8 cellular contexts compared by ENCODE assay signal in genomic region chr7:100837099-100837836, GRCh38. TPM values are rescaled to one million over a fixed set of nuclear protein-coding genes. Genes with fewer than 3 reads are reported as not detected.
DNase-seq lines count a peak whose midpoint lies in the region; ATAC-seq and TF ChIP-seq lines count a peak whose summit lies in the region.

No MANE protein-coding gene starts in this region.

- TF ChIP-seq CTCF in 22Rv1 (IDR thresholded peaks at IDR 0.05) (no peak), KMS-11 (conservative IDR thresholded peaks at IDR 0.05; ENCODE audit: low read depth, low read length) (no peak), osteocyte (IDR thresholded peaks at IDR 0.05) (no peak)

- intact Hi-C loops in Right ventricle myocardium inferior (cut with DNase I): no loop called here

- no peak overlapping the region for H3K4me3 ChIP-seq in KMS-11 (IDR thresholded peaks at IDR 0.05; ENCODE audit: insufficient read depth, low read depth, low read length)

- peaks cover 8% of the 10 kb centered on the region; the same call in 1 of the 2 replicates for H3K27me3 ChIP-seq in KMS-11 (ENCODE audit: insufficient read depth, low read depth)

- no peaks in the 10 kb centered on the region for H4K20me1 ChIP-seq in KMS-11 (ENCODE audit: insufficient read depth)

- H3K4me3 Mint-ChIP-seq in activated naive CD8-positive, alpha-beta T cell treated with anti-CD3 and anti-CD28 coated beads, Interleukin-2, amount 10 ng/mL, durations not matched to agents 7 days and 5 days: peak overlapping the region; percentile 83
- peak overlapping the region; percentile 72 for H3K4me3 Mint-ChIP-seq in osteocyte (ENCODE audit: unreplicated experiment)

- H3K4me2 ChIP-seq in KMS-11: 0 out of 2 replicates have a peak overlapping the region, but pooled peaks have one; percentile 12

- POLR2A ChIA-PET in activated naive CD8-positive, alpha-beta T cell treated with anti-CD3 and anti-CD28 coated beads, Interleukin-2, amount 10 ng/mL, durations not matched to agents 7 days and 5 days (lab: Charles Lee): no interaction called here

- no peaks in the 10 kb centered on the region for H3K27me3 Mint-ChIP-seq in activated naive CD8-positive, alpha-beta T cell treated with anti-CD3 and anti-CD28 coated beads, Interleukin-2, amount 10 ng/mL, durations not matched to agents 7 days and 5 days
- H3K27me3 Mint-ChIP-seq in osteocyte (ENCODE audit: unreplicated experiment): no peaks in the 10 kb centered on the region

- H3K27ac Mint-ChIP-seq in activated naive CD8-positive, alpha-beta T cell treated with anti-CD3 and anti-CD28 coated beads, Interleukin-2, amount 10 ng/mL, durations not matched to agents 7 days and 5 days: peak overlapping the region; percentile 80
- peak overlapping the region; percentile 93 for H3K27ac Mint-ChIP-seq in osteocyte (ENCODE audit: unreplicated experiment)

- H3K4me1 Mint-ChIP-seq in activated naive CD8-positive, alpha-beta T cell treated with anti-CD3 and anti-CD28 coated beads, Interleukin-2, amount 10 ng/mL, durations not matched to agents 7 days and 5 days: peaks cover 12% of the 10 kb centered on the region
- peaks cover 16% of the 10 kb centered on the region for H3K4me1 Mint-ChIP-seq in osteocyte (ENCODE audit: unreplicated experiment)

- peaks cover 1% of the 10 kb centered on the region for H3K36me3 Mint-ChIP-seq in activated naive CD8-positive, alpha-beta T cell treated with anti-CD3 and anti-CD28 coated beads, Interleukin-2, amount 10 ng/mL, durations not matched to agents 7 days and 5 days
- H3K36me3 Mint-ChIP-seq in osteocyte (ENCODE audit: unreplicated experiment): no peaks in the 10 kb centered on the region

- H3K36me3 ChIP-seq in KMS-11 (ENCODE audit: insufficient read depth): no peaks in the 10 kb centered on the region

- peak; percentile 86 for ATAC-seq in GM19025 (IDR thresholded peaks at IDR 0.05; ENCODE audit: low read depth, unreplicated experiment)
- ATAC-seq in SK-N-SH treated with all-trans-retinoic acid at 6 μM for 48 hours: peak; percentile 96
- ATAC-seq in activated naive CD8-positive, alpha-beta T cell treated with anti-CD3 and anti-CD28 coated beads, Interleukin-2, amount 10 ng/mL, durations not matched to agents 7 days and 5 days (ENCODE audit: low read depth): peak; percentile 95
- peak; percentile 97 for ATAC-seq in Right ventricle myocardium inferior

- peak overlapping the region; percentile 81 for H3K27ac ChIP-seq in 22Rv1
- no peak overlapping the region for H3K27ac ChIP-seq in KMS-11
- peak overlapping the region; percentile 82 for H3K27ac ChIP-seq in temporal lobe (ENCODE audit: low read depth, low read length)

- H3K9me3 Mint-ChIP-seq in activated naive CD8-positive, alpha-beta T cell treated with anti-CD3 and anti-CD28 coated beads, Interleukin-2, amount 10 ng/mL, durations not matched to agents 7 days and 5 days: no peaks in the 10 kb centered on the region
- no peaks in the 10 kb centered on the region for H3K9me3 Mint-ChIP-seq in osteocyte (ENCODE audit: unreplicated experiment)

- H3K4me1 ChIP-seq in KMS-11 (ENCODE audit: low read depth, poor library complexity, severe bottlenecking): no peaks in the 10 kb centered on the region

- H3K79me2 ChIP-seq in KMS-11 (ENCODE audit: insufficient read depth, low read depth): no peaks in the 10 kb centered on the region

- peak; percentile 73 for DNase-seq in activated naive CD8-positive, alpha-beta T cell treated with anti-CD3 and anti-CD28 coated beads, Interleukin-2, amount 10 ng/mL, durations not matched to agents 7 days and 5 days
- DNase-seq in Right ventricle myocardium inferior (ENCODE audit: missing footprints) (peak; percentile 95), osteocyte (ENCODE audit: extremely low spot score, unreplicated experiment) (peak; percentile 95)

- peak overlapping the region; percentile 76 for H2AFZ ChIP-seq in KMS-11 (ENCODE audit: low read depth)

- 0 out of 2 replicates have a peak overlapping the region, but pooled peaks have one; percentile 20 for H3K9ac ChIP-seq in KMS-11

TF ChIP-seq in SK-N-SH treated with all-trans-retinoic acid at 6 μM for 48 hours, 23 proteins besides CTCF, POLR2A, EP300 and RAD21:
- TF ChIP-seq TCF4 (CRISPR knock-in tag; IDR thresholded peaks at IDR 0.05; ENCODE audit: borderline replicate concordance) (no peak), ZFP3 (CRISPR knock-in tag; IDR thresholded peaks at IDR 0.05) (no peak), ESRRG (CRISPR knock-in tag; IDR thresholded peaks at IDR 0.05) (no peak), ZNF565 (CRISPR knock-in tag; conservative IDR thresholded peaks at IDR 0.05; ENCODE audit: low read depth) (no peak), SNAI2 (CRISPR knock-in tag; IDR thresholded peaks at IDR 0.05) (no peak), TSHZ2 (CRISPR knock-in tag; IDR thresholded peaks at IDR 0.05) (no peak)

RNA-seq across cellular contexts. Expression of gene EPHB4, which starts 9.9 kb away (rescaled TPM):
- total RNA-seq in activated naive CD8-positive, alpha-beta T cell treated with anti-CD3 and anti-CD28 coated beads, Interleukin-2, amount 10 ng/mL, durations not matched to agents 7 days and 5 days: 1 to 10 TPM; 3.1 to 3.3 TPM
- total RNA-seq in Right ventricle myocardium inferior: 27.0 TPM
- 88.9 and 91.9 TPM in 2 replicates for total RNA-seq in osteocyte
- 10.3 TPM for total RNA-seq in temporal lobe

RNA-seq across cellular contexts. Expression of gene SLC12A9, which starts 15.2 kb away (rescaled TPM):
- total RNA-seq in activated naive CD8-positive, alpha-beta T cell treated with anti-CD3 and anti-CD28 coated beads, Interleukin-2, amount 10 ng/mL, durations not matched to agents 7 days and 5 days: 10 to 100 TPM; 39.0 to 41.2 TPM
- 10.2 TPM for total RNA-seq in Right ventricle myocardium inferior
- total RNA-seq in osteocyte: 32.1 and 32.4 TPM in 2 replicates
- total RNA-seq in temporal lobe: 17.0 TPM

RNA-seq across cellular contexts. Expression of gene TRIP6, which starts 29.9 kb away (rescaled TPM):
- 10 to 100 TPM; 25.6 to 28.0 TPM for total RNA-seq in activated naive CD8-positive, alpha-beta T cell treated with anti-CD3 and anti-CD28 coated beads, Interleukin-2, amount 10 ng/mL, durations not matched to agents 7 days and 5 days
- total RNA-seq in Right ventricle myocardium inferior (15.5 TPM), osteocyte (123 and 126 TPM in 2 replicates), temporal lobe (3.2 TPM)

RNA-seq across cellular contexts. Expression of gene SRRT, which starts 37.6 kb away (rescaled TPM):
- total RNA-seq in activated naive CD8-positive, alpha-beta T cell treated with anti-CD3 and anti-CD28 coated beads, Interleukin-2, amount 10 ng/mL, durations not matched to agents 7 days and 5 days: 100 to 1,000 TPM; 251 to 255 TPM
- total RNA-seq in Right ventricle myocardium inferior (70.5 TPM), osteocyte (159 and 162 TPM in 2 replicates), temporal lobe (30.7 TPM)

RNA-seq across cellular contexts. Expression of gene UFSP1, which starts 52.2 kb away (rescaled TPM):
- 1 to 10 TPM; 3.0 to 4.7 TPM for total RNA-seq in activated naive CD8-positive, alpha-beta T cell treated with anti-CD3 and anti-CD28 coated beads, Interleukin-2, amount 10 ng/mL, durations not matched to agents 7 days and 5 days
- 1.9 TPM for total RNA-seq in Right ventricle myocardium inferior
- total RNA-seq in osteocyte: 2.9 and 3.7 TPM in 2 replicates
- 2.2 TPM for total RNA-seq in temporal lobe
